Comparison of ENCODE assay signal across 1 cellular context in the genomic region with DNA sequence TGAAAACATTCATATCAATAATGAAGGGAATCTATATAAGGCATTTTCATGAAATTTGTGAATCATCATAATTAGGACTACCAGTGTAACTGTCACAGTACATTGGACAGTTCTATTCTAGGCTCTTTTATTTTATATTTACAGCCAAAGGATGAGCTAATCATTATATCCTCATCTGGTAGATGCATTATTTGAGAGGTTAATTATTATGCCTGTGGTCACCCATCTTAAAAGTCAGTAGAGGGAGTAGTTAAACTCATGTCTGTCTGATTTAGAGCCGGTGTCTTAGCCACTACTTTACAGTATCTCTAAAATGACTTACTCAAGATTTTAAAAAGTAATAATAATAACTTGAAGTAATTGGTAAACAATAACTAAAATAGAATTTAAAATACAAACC.
TF ChIP-seq lines count a peak whose summit lies in the region.

No MANE protein-coding gene starts in this region.

TF ChIP-seq in GM23338, 12 proteins besides CTCF, POLR2A, EP300 and RAD21 (continued from another document):
- TF ChIP-seq, protein P1, sequence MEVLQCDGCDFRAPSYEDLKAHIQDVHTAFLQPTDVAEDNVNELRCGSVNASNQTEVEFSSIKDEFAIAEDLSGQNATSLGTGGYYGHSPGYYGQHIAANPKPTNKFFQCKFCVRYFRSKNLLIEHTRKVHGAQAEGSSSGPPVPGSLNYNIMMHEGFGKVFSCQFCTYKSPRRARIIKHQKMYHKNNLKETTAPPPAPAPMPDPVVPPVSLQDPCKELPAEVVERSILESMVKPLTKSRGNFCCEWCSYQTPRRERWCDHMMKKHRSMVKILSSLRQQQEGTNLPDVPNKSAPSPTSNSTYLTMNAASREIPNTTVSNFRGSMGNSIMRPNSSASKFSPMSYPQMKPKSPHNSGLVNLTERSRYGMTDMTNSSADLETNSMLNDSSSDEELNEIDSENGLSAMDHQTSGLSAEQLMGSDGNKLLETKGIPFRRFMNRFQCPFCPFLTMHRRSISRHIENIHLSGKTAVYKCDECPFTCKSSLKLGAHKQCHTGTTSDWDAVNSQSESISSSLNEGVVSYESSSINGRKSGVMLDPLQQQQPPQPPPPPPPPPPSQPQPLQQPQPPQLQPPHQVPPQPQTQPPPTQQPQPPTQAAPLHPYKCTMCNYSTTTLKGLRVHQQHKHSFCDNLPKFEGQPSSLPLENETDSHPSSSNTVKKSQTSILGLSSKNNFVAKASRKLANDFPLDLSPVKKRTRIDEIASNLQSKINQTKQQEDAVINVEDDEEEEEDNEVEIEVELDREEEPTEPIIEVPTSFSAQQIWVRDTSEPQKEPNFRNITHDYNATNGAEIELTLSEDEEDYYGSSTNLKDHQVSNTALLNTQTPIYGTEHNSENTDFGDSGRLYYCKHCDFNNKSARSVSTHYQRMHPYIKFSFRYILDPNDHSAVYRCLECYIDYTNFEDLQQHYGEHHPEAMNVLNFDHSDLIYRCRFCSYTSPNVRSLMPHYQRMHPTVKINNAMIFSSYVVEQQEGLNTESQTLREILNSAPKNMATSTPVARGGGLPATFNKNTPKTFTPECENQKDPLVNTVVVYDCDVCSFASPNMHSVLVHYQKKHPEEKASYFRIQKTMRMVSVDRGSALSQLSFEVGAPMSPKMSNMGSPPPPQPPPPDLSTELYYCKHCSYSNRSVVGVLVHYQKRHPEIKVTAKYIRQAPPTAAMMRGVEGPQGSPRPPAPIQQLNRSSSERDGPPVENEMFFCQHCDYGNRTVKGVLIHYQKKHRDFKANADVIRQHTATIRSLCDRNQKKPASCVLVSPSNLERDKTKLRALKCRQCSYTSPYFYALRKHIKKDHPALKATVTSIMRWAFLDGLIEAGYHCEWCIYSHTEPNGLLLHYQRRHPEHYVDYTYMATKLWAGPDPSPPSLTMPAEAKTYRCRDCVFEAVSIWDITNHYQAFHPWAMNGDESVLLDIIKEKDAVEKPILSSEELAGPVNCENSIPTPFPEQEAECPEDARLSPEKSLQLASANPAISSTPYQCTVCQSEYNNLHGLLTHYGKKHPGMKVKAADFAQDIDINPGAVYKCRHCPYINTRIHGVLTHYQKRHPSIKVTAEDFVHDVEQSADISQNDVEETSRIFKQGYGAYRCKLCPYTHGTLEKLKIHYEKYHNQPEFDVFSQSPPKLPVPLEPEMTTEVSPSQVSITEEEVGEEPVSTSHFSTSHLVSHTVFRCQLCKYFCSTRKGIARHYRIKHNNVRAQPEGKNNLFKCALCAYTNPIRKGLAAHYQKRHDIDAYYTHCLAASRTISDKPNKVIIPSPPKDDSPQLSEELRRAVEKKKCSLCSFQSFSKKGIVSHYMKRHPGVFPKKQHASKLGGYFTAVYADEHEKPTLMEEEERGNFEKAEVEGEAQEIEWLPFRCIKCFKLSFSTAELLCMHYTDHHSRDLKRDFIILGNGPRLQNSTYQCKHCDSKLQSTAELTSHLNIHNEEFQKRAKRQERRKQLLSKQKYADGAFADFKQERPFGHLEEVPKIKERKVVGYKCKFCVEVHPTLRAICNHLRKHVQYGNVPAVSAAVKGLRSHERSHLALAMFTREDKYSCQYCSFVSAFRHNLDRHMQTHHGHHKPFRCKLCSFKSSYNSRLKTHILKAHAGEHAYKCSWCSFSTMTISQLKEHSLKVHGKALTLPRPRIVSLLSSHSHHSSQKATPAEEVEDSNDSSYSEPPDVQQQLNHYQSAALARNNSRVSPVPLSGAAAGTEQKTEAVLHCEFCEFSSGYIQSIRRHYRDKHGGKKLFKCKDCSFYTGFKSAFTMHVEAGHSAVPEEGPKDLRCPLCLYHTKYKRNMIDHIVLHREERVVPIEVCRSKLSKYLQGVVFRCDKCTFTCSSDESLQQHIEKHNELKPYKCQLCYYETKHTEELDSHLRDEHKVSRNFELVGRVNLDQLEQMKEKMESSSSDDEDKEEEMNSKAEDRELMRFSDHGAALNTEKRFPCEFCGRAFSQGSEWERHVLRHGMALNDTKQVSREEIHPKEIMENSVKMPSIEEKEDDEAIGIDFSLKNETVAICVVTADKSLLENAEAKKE (CRISPR knock-in tag; IDR thresholded peaks at IDR 0.05), result no peak
- no peak for TF ChIP-seq NANOG (IDR thresholded peaks at IDR 0.05; ENCODE audit: borderline replicate concordance)
- TF ChIP-seq JUNB (IDR thresholded peaks at IDR 0.05; ENCODE audit: unreplicated experiment), result no peak
- TF ChIP-seq CREB1 (CRISPR knock-in tag; IDR thresholded peaks at IDR 0.05; ENCODE audit: low read depth), result no peak
- TF ChIP-seq EZH2phosphoT487 (IDR thresholded peaks at IDR 0.05; ENCODE audit: unreplicated experiment), result no peak
- TF ChIP-seq, protein P2, sequence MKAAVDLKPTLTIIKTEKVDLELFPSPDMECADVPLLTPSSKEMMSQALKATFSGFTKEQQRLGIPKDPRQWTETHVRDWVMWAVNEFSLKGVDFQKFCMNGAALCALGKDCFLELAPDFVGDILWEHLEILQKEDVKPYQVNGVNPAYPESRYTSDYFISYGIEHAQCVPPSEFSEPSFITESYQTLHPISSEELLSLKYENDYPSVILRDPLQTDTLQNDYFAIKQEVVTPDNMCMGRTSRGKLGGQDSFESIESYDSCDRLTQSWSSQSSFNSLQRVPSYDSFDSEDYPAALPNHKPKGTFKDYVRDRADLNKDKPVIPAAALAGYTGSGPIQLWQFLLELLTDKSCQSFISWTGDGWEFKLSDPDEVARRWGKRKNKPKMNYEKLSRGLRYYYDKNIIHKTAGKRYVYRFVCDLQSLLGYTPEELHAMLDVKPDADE (IDR thresholded peaks at IDR 0.05), result no peak
- TF ChIP-seq, protein P3, sequence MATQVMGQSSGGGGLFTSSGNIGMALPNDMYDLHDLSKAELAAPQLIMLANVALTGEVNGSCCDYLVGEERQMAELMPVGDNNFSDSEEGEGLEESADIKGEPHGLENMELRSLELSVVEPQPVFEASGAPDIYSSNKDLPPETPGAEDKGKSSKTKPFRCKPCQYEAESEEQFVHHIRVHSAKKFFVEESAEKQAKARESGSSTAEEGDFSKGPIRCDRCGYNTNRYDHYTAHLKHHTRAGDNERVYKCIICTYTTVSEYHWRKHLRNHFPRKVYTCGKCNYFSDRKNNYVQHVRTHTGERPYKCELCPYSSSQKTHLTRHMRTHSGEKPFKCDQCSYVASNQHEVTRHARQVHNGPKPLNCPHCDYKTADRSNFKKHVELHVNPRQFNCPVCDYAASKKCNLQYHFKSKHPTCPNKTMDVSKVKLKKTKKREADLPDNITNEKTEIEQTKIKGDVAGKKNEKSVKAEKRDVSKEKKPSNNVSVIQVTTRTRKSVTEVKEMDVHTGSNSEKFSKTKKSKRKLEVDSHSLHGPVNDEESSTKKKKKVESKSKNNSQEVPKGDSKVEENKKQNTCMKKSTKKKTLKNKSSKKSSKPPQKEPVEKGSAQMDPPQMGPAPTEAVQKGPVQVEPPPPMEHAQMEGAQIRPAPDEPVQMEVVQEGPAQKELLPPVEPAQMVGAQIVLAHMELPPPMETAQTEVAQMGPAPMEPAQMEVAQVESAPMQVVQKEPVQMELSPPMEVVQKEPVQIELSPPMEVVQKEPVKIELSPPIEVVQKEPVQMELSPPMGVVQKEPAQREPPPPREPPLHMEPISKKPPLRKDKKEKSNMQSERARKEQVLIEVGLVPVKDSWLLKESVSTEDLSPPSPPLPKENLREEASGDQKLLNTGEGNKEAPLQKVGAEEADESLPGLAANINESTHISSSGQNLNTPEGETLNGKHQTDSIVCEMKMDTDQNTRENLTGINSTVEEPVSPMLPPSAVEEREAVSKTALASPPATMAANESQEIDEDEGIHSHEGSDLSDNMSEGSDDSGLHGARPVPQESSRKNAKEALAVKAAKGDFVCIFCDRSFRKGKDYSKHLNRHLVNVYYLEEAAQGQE (IDR thresholded peaks at IDR 0.05; ENCODE audit: unreplicated experiment), result no peak
- no peak for TF ChIP-seq ZNF114 (CRISPR knock-in tag; IDR thresholded peaks at IDR 0.05)
